3 cellular contexts compared by ENCODE assay signal in the genomic region with DNA sequence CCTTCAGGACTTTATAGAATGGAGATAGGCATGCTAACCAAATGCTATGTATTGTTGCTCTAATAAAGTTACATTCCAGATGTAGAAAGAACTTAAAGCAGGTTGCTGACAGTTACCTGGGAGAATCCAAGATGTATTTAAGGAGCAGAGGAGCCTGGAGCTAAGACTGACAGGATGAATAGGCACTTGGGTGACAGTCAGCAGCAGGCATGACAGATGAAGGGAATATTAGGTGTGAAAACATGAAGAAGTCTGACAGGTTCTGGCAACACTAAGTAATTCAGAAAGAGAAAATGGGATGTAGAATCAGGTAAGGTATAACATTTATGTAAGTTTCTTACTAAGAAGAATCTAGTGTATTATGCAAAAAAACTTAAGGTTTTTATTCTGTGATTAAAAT.
"Had no signal": no experiment of that assay in that cellular context is flagged by ENCODE, and none has a peak within 500 bp of the region (broad histone marks: within the 10 kb centered on the region; RNA-seq: fewer than 3 reads in every experiment).

No MANE protein-coding gene starts in this region.

- DNase-seq: GDM1, GF-D8 had no signal

- H3K4me3 ChIP-seq: GM12878 had no signal

- ATAC-seq: GM12878 had no signal
